ENCODE assay signal across 8 cellular contexts in genomic region chr2:102736607-102737409, GRCh38. TPM values are rescaled to one million over a fixed set of nuclear protein-coding genes. Genes with fewer than 3 reads are reported as not detected.
A peak's percentile ranks its signal among the peaks of the same experiment; 100 is the strongest.
DNase-seq lines count a peak whose midpoint lies in the region; ATAC-seq and TF ChIP-seq lines count a peak whose summit lies in the region.

No MANE protein-coding gene starts in this region.

- DNase-seq in CD1c-positive myeloid dendritic cell (ENCODE audit: extremely low spot score), result peak; percentile 86
- peak; percentile 60 for DNase-seq in NCI-H748 treated with DMSO at 0.1 percent for 48 hours (lab: John Stamatoyannopoulos, UW)
- DNase-seq in activated CD8-positive, alpha-beta memory T cell treated with anti-CD3 and anti-CD28 coated beads for 24 hours, result peak; percentile 94
- DNase-seq in mesenteric fat pad (ENCODE audit: low spot score), result peak; percentile 95
- peak; percentile 80 for DNase-seq in stimulated activated CD8-positive, alpha-beta memory T cell treated with anti-CD3 and anti-CD28 coated beads, Interleukin-15, amount 100 ng/mL, for 24 hours (ENCODE audit: low read depth)

- H3K4me3 ChIP-seq in endocrine pancreas (ENCODE audit: control insufficient read depth, insufficient read depth, low read length), result peak overlapping the region; percentile 92

- H3K36me3 ChIP-seq in endocrine pancreas (ENCODE audit: control insufficient read depth, insufficient read depth, low read length), result no peaks in the 10 kb centered on the region

- peak; percentile 89 for TF ChIP-seq POLR2A in GM19193 (IDR thresholded peaks at IDR 0.05; ENCODE audit: extremely low read depth, insufficient read depth, insufficient read length)

- H3K27me3 ChIP-seq in endocrine pancreas (ENCODE audit: control insufficient read depth, insufficient read depth, low read length), result no peaks in the 10 kb centered on the region

- peak overlapping the region; percentile 90 for H3K9ac ChIP-seq in endocrine pancreas (ENCODE audit: control insufficient read depth, insufficient read depth, low read length)

- peak; percentile 92 for ATAC-seq in HG03354 (IDR thresholded peaks at IDR 0.05; ENCODE audit: poor library complexity, severe bottlenecking, unreplicated experiment)

- H3K9me3 ChIP-seq in endocrine pancreas (ENCODE audit: control insufficient read depth, low read length), result no peaks in the 10 kb centered on the region

- peaks cover 8% of the 10 kb centered on the region for H3K4me1 ChIP-seq in endocrine pancreas (ENCODE audit: control insufficient read depth, insufficient read depth, low read length)

RNA-seq across cellular contexts. Expression of gene TMEM182, which starts 25.0 kb away (rescaled TPM):
- total RNA-seq in mesenteric fat pad, result 1.6 TPM

Comparison
In these comparisons a context has a peak if more than half of its experiments do, and no peak if none do; other contexts are left out.
1. Peak in every context shown above with its lines: DNase-seq, ATAC-seq and H3K4me3 ChIP-seq.